ENCODE assay signal across 19 cellular contexts in genomic region chr17:15169676-15170075, GRCh38.
DNase-seq lines count a peak whose midpoint lies in the region; TF ChIP-seq lines count a peak whose summit lies in the region.
"Had no signal": no experiment of that assay in that cellular context is flagged by ENCODE, and none has a peak within 500 bp of the region (broad histone marks: within the 10 kb centered on the region; RNA-seq: fewer than 3 reads in every experiment).

No MANE protein-coding gene starts in this region.

- H4K20me1 ChIP-seq in mammary epithelial cell (ENCODE audit: insufficient read depth, low read length): no peaks in the 10 kb centered on the region

- CTCF ChIA-PET in BJ (lab: Yijun Ruan, JAX) (interaction anchor here (0.8 to 1.3 kb wide), 3 partner anchors 13 to 139 kb away, joined by 4 read pairs; no protein-coding TSS in a partner anchor), mammary epithelial cell (lab: Charles Lee; ENCODE audit: low non-redundant PET) (interaction anchor here (0.6 kb wide), 1 partner anchor 79 kb away, joined by 3 read pairs; no protein-coding TSS in a partner anchor)

- H3K4me3 ChIP-seq in BJ (ENCODE audit: low read depth, low read length) (no peak overlapping the region), mammary epithelial cell (replicated peaks in 1 of 3; ENCODE audit: insufficient read depth in 1 of 3, low read depth in 2 of 3, low read length in 3 of 3) (no peak overlapping the region)
- H3K4me3 ChIP-seq: adrenal gland, lower lobe of right lung, neural progenitor cell had no signal

- H3K36me3 ChIP-seq in BJ (ENCODE audit: control insufficient read depth, insufficient read depth, low read length) (no peaks in the 10 kb centered on the region), mammary epithelial cell (ENCODE audit: insufficient read depth, low read length) (no peaks in the 10 kb centered on the region)
- H3K36me3 ChIP-seq: adrenal gland, lower lobe of right lung, neural progenitor cell had no signal

- POLR2A ChIA-PET in BJ (lab: Charles Lee): no interaction called here

- no peak overlapping the region for H2AFZ ChIP-seq in mammary epithelial cell (ENCODE audit: low read depth, low read length)

- BruUV-seq in mammary epithelial cell (replicated peaks; lab: Mats Ljungman, UMichigan): no TSS peak

- DNase-seq in BJ (ENCODE audit: low read depth) (peak; percentile 20), HT1080 (ENCODE audit: low read depth) (peak; percentile 95), mammary epithelial cell (peak; percentile 20), kidney glomerular epithelial cell (lab: John Stamatoyannopoulos, UW) (peak; percentile 50), NCI-H524 treated with DMSO at 0.1 percent for 48 hours (lab: John Stamatoyannopoulos, UW) (no peak), KG1 (lab: John Stamatoyannopoulos, UW) (no peak), ACHN (no peak)
- DNase-seq: activated CD4-positive, alpha-beta T cell treated with anti-CD3 and anti-CD28 coated beads for 1 hour; activated naive CD4-positive, alpha-beta T cell; activated T-cell treated with anti-CD3 and anti-CD28 coated beads, Interleukin-2, amount 50 U/mL, for 24 hours; adrenal gland; CD8-positive, alpha-beta T cell; DMS53; lower lobe of right lung; MM.1S; NCI-H1436 treated with DMSO at 0.1 percent for 48 hours; NCI-H526 treated with DMSO at 0.1 percent for 48 hours; SHP77 treated with DMSO at 0.1 percent for 48 hours had no signal

- no peak overlapping the region for H3K9ac ChIP-seq in mammary epithelial cell (ENCODE audit: insufficient read depth, low read length)
- H3K9ac ChIP-seq: neural progenitor cell had no signal

- WGBS in mammary epithelial cell (ENCODE audit: low coverage, missing lambda C conversion rate): 36% methylated on average over 2 of the region's 2 CpGs

- TF ChIP-seq CTCF in BJ (IDR thresholded peaks at IDR 0.05; ENCODE audit: insufficient read depth, low read depth, low read length) (no peak), mammary epithelial cell (conservative IDR thresholded peaks at IDR 0.05 in 1 of 2, IDR thresholded peaks at IDR 0.05 in 1 of 2; ENCODE audit: extremely low read depth in 1 of 2, insufficient read depth in 1 of 2, low read depth in 1 of 2, low read length in 2 of 2) (no peak)

- no peaks in the 10 kb centered on the region for H3K4me1 ChIP-seq in mammary epithelial cell (ENCODE audit: insufficient read depth, low read length)
- H3K4me1 ChIP-seq: adrenal gland, lower lobe of right lung had no signal

- H3K79me2 ChIP-seq in mammary epithelial cell (ENCODE audit: insufficient read depth, low read length): no peaks in the 10 kb centered on the region

- no peaks in the 10 kb centered on the region for H3K9me3 ChIP-seq in mammary epithelial cell (replicated peaks; ENCODE audit: insufficient read depth, low read length)
- H3K9me3 ChIP-seq: adrenal gland, lower lobe of right lung had no signal

- intact Hi-C loops in mammary epithelial cell (cut with micrococcal nuclease): no loop called here

- in situ Hi-C loops in mammary epithelial cell (cut with MboI; ENCODE audit: low sequenced_read_pairs in 2 of 2): loop anchor here in 1 of 2 donors (25.0 kb wide), 1 partner anchor 1582 kb away; no protein-coding TSS in a partner anchor
- in situ Hi-C loops in ACHN (cut with HindIII; ENCODE audit: low pct_ligation_motif_present, low pct_unique_long_range_greater_than_20kb, low sequenced_read_pairs): no loop called here

- H3K4me2 ChIP-seq in mammary epithelial cell (ENCODE audit: insufficient read depth, low read depth, low read length): no peak overlapping the region
- H3K4me2 ChIP-seq: neural progenitor cell had no signal

- no peak overlapping the region for H3K27ac ChIP-seq in mammary epithelial cell (ENCODE audit: insufficient read depth, low read depth, low read length)
- H3K27ac ChIP-seq: adrenal gland, lower lobe of right lung, neural progenitor cell had no signal

- dilution Hi-C loops in mammary epithelial cell (cut with HindIII; ENCODE audit: low sequenced_read_pairs): no loop called here

- no peaks in the 10 kb centered on the region; the same call in 1 of the 2 replicates for H3K27me3 ChIP-seq in BJ (ENCODE audit: control insufficient read depth, insufficient read depth, low read length)
- peaks cover 2% of the 10 kb centered on the region for H3K27me3 ChIP-seq in mammary epithelial cell (ENCODE audit: insufficient read depth, low read length)
- H3K27me3 ChIP-seq: adrenal gland, neural progenitor cell had no signal

Comparison
In these comparisons a context has a peak if more than half of its experiments do, and no peak if none do; other contexts are left out.
1. DNase-seq: peak in BJ (single experiment), HT1080 (single experiment), mammary epithelial cell (single experiment) and kidney glomerular epithelial cell (single experiment); none in NCI-H524 treated with DMSO at 0.1 percent for 48 hours (single experiment), KG1 (single experiment) and ACHN (single experiment).